7 cellular contexts compared by ENCODE assay signal in genomic region chr22:42995654-42996053, GRCh38. TPM values are rescaled to one million over a fixed set of nuclear protein-coding genes. Genes with fewer than 3 reads are reported as not detected.
A peak's percentile ranks its signal among the peaks of the same experiment; 100 is the strongest.
DNase-seq lines count a peak whose midpoint lies in the region; ATAC-seq and TF ChIP-seq lines count a peak whose summit lies in the region.
"Not testable (repeated sequence)": the region's sequence is repeated elsewhere in the genome, so short reads cannot be mapped to it uniquely, and the experiment has no call there.

No MANE protein-coding gene starts in this region.

- peaks cover 81% of the 10 kb centered on the region for H3K4me1 Mint-ChIP-seq in chondrocyte (ENCODE audit: low read depth)
- peaks cover 35% of the 10 kb centered on the region for H3K4me1 Mint-ChIP-seq in mesothelial cell of epicardium

- H3K27ac Mint-ChIP-seq in chondrocyte (ENCODE audit: unreplicated experiment), result peak overlapping the region; percentile 99
- peak overlapping the region; percentile 94 for H3K27ac Mint-ChIP-seq in mesothelial cell of epicardium

- H3K27me3 ChIP-seq in HL-60 (ENCODE audit: insufficient read depth, poor library complexity, severe bottlenecking); left ventricle myocardium inferior (ENCODE audit: low read depth); psoas muscle (ENCODE audit: insufficient read depth in 3 of 3, low read length in 2 of 3); suprapubic skin: not testable (repeated sequence)

- not testable (repeated sequence) for DNase-seq in HL-60 (ENCODE audit: low read depth in 1 of 2, low spot score in 1 of 2); chondrocyte (ENCODE audit: low spot score); left ventricle myocardium inferior; mesothelial cell of epicardium (ENCODE audit: low spot score in 2 of 2, unreplicated experiment in 2 of 2); psoas muscle; suprapubic skin (ENCODE audit: low spot score in 2 of 2)

- not testable (repeated sequence) for TF ChIP-seq CTCF in HL-60 (IDR thresholded peaks at IDR 0.05; ENCODE audit: insufficient read depth, low read length); VCaP (conservative IDR thresholded peaks at IDR 0.05); chondrocyte (IDR thresholded peaks at IDR 0.05); left ventricle myocardium inferior (IDR thresholded peaks at IDR 0.05; ENCODE audit: borderline replicate concordance); mesothelial cell of epicardium (IDR thresholded peaks at IDR 0.05; ENCODE audit: unreplicated experiment); psoas muscle (IDR thresholded peaks at IDR 0.05); suprapubic skin (IDR thresholded peaks at IDR 0.05)

- H3K36me3 Mint-ChIP-seq in chondrocyte (ENCODE audit: low read depth); mesothelial cell of epicardium: not testable (repeated sequence)

- not testable (repeated sequence) for H3K9me3 ChIP-seq in left ventricle myocardium inferior (replicated peaks); psoas muscle; suprapubic skin

- not testable (repeated sequence) for ATAC-seq in psoas muscle

- not testable (repeated sequence) for H3K27me3 Mint-ChIP-seq in chondrocyte (ENCODE audit: low read depth); mesothelial cell of epicardium (ENCODE audit: low read depth)

- H3K36me3 ChIP-seq in left ventricle myocardium inferior; psoas muscle (ENCODE audit: insufficient read depth in 1 of 2, low read depth in 1 of 2); suprapubic skin: not testable (repeated sequence)

- peak overlapping the region; percentile 91 for H3K27ac ChIP-seq in HL-60 (replicated peaks)
- peak overlapping the region; percentile 97 for H3K27ac ChIP-seq in VCaP
- peak overlapping the region; percentile 80 for H3K27ac ChIP-seq in left ventricle myocardium inferior (replicated peaks)
- H3K27ac ChIP-seq in psoas muscle, result peak overlapping the region; percentile 58
- H3K27ac ChIP-seq in suprapubic skin, result peak overlapping the region; percentile 83

- H3K4me1 ChIP-seq in left ventricle myocardium inferior (peaks cover 77% of the 10 kb centered on the region), psoas muscle (peaks cover 60% of the 10 kb centered on the region), suprapubic skin (peaks cover 73% of the 10 kb centered on the region)

- TF ChIP-seq EP300 in suprapubic skin (IDR thresholded peaks at IDR 0.05), result not testable (repeated sequence)

- not testable (repeated sequence) for H3K4me3 Mint-ChIP-seq in chondrocyte (ENCODE audit: unreplicated experiment); mesothelial cell of epicardium

- intact Hi-C loops in left ventricle myocardium inferior (cut with micrococcal nuclease); psoas muscle (cut with DNase I): not testable (repeated sequence)

- H3K4me3 ChIP-seq in HL-60 (replicated peaks; ENCODE audit: insufficient read depth, low read length); psoas muscle; suprapubic skin: not testable (repeated sequence)
- peak overlapping the region; percentile 50 for H3K4me3 ChIP-seq in left ventricle myocardium inferior

- not testable (repeated sequence) for H3K9me3 Mint-ChIP-seq in chondrocyte (ENCODE audit: low read depth); mesothelial cell of epicardium

- 79 to 91% (median 87%) methylated on average over 7 of the region's 7 CpGs for WGBS in psoas muscle, 3 donors
- 78% methylated on average over 7 of the region's 7 CpGs for WGBS in suprapubic skin

- not testable (repeated sequence) for TF ChIP-seq POLR2A in suprapubic skin (IDR thresholded peaks at IDR 0.05)

RNA-seq across cellular contexts. Expression of gene PACSIN2, which starts 19.3 kb away (rescaled TPM):
- total RNA-seq in chondrocyte, result 58.9 to 93.4 TPM (median 82.1 TPM) in 3 replicates
- 64.8 TPM for total RNA-seq in left ventricle myocardium inferior
- total RNA-seq in mesothelial cell of epicardium, result 54.5 to 58.7 TPM (median 56.6 TPM) in 3 replicates
- 10 to 100 TPM; 27.9 to 52.2 (median 38.4) TPM for total RNA-seq in psoas muscle
- polyA plus RNA-seq in psoas muscle, result 10 to 100 TPM; 21.0 to 31.4 (median 26.0) TPM
- 10 to 100 TPM; 38.9 to 74.8 (median 55.3) TPM for total RNA-seq in suprapubic skin
